8 cellular contexts compared by ENCODE assay signal in genomic region chr2:135742307-135742838, GRCh38. TPM values are rescaled to one million over a fixed set of nuclear protein-coding genes. Genes with fewer than 3 reads are reported as not detected.
DNase-seq lines count a peak whose midpoint lies in the region; ATAC-seq and TF ChIP-seq lines count a peak whose summit lies in the region.

No MANE protein-coding gene starts in this region.

- intact Hi-C loops in A673 (cut with micrococcal nuclease; ENCODE audit: unreplicated experiment): no loop called here

- H4K8ac ChIP-seq in mesendoderm (ENCODE audit: low read depth, low read length): no peak overlapping the region

- H3K27me3 Mint-ChIP-seq in WTC11 (ENCODE audit: low read depth): no peaks in the 10 kb centered on the region
- H3K27me3 Mint-ChIP-seq in effector memory CD8-positive, alpha-beta T cell: no peaks in the 10 kb centered on the region

- H2BK120ac ChIP-seq in mesendoderm (ENCODE audit: low read depth, low read length): no peak overlapping the region

- peak overlapping the region; percentile 66 for H3K4ac ChIP-seq in mesendoderm (ENCODE audit: low read depth, low read length)

- H3K27me3 ChIP-seq in A673 (replicated peaks; ENCODE audit: insufficient read depth, low read depth, low read length, poor library complexity): no peaks in the 10 kb centered on the region
- no peaks in the 10 kb centered on the region for H3K27me3 ChIP-seq in mesendoderm (ENCODE audit: insufficient read depth, low read length, poor library complexity)

- peaks cover 32% of the 10 kb centered on the region for H3K79me2 ChIP-seq in mesendoderm (ENCODE audit: control insufficient read depth, insufficient read depth, low read length)

- H3K56ac ChIP-seq in mesendoderm (ENCODE audit: low read length): peak overlapping the region; percentile 99

- no peak overlapping the region for H2BK15ac ChIP-seq in mesendoderm (replicated peaks; ENCODE audit: low read depth)

- H3K4me3 ChIP-seq in A673 (ENCODE audit: low read depth, low read length, poor library complexity, severe bottlenecking) (peak overlapping the region; percentile 97), GM12864 (ENCODE audit: low read depth, low read length) (peak overlapping the region; percentile 88), mesendoderm (ENCODE audit: low read length) (peak overlapping the region; percentile 99)

- H2BK5ac ChIP-seq in mesendoderm (ENCODE audit: low read length): no peak overlapping the region

- TF ChIP-seq CTCF in A673 (conservative IDR thresholded peaks at IDR 0.05; ENCODE audit: low read depth, low read length): no peak
- TF ChIP-seq CTCF in GM12864 (IDR thresholded peaks at IDR 0.05; ENCODE audit: low read depth, low read length, missing control alignments): no peak
- TF ChIP-seq CTCF in WTC11 (IDR thresholded peaks at IDR 0.05): no peak

- H3K36me3 ChIP-seq in A673 (ENCODE audit: insufficient read depth, low read length, poor library complexity, severe bottlenecking) (peaks cover 15% of the 10 kb centered on the region), mesendoderm (ENCODE audit: control insufficient read depth, insufficient read depth, low read length) (no peaks in the 10 kb centered on the region)

- no peak overlapping the region for H2AK5ac ChIP-seq in mesendoderm (ENCODE audit: low read length)

- no TSS peak for BruUV-seq in A673 (replicated peaks; lab: Mats Ljungman, UMichigan)

- POLR2A ChIA-PET in A673 (lab: Charles Lee; ENCODE audit: low non-redundant PET): no interaction called here
- POLR2A ChIA-PET in WTC11 (lab: Charles Lee): no interaction called here

- CTCF ChIA-PET in A673 (lab: Charles Lee): no interaction called here
- CTCF ChIA-PET in WTC11 (lab: Charles Lee): interaction anchor here (1.5 kb wide), 1 partner anchor 55 kb away, joined by 3 read pairs; no protein-coding TSS in a partner anchor

- no peaks in the 10 kb centered on the region for H3K9me3 Mint-ChIP-seq in WTC11
- peaks cover 0 to 2% of the 10 kb centered on the region in 2 donors for H3K9me3 Mint-ChIP-seq in effector memory CD8-positive, alpha-beta T cell

- peak overlapping the region; percentile 77 for H3K18ac ChIP-seq in mesendoderm (ENCODE audit: low read length)

- 0 out of 2 replicates have a peak, but pooled peaks cover 9% of the 10 kb centered on the region for H3K36me3 Mint-ChIP-seq in WTC11
- H3K36me3 Mint-ChIP-seq in effector memory CD8-positive, alpha-beta T cell (ENCODE audit: insufficient read depth): peaks cover 35% of the 10 kb centered on the region

- peaks cover 21% of the 10 kb centered on the region for H3K4me1 Mint-ChIP-seq in WTC11
- H3K4me1 Mint-ChIP-seq in effector memory CD8-positive, alpha-beta T cell (ENCODE audit: low read depth in 2 of 2): peaks cover 29 to 45% of the 10 kb centered on the region in 2 donors

- H4K5ac ChIP-seq in mesendoderm (ENCODE audit: low read length): no peak overlapping the region

- peak overlapping the region; percentile 99 for H3K27ac Mint-ChIP-seq in WTC11
- peak overlapping the region; percentile 97 to 98 for H3K27ac Mint-ChIP-seq in effector memory CD8-positive, alpha-beta T cell

- H3K9ac ChIP-seq in mesendoderm (ENCODE audit: low read length): peak overlapping the region; percentile 99

- H3K4me1 ChIP-seq in A673 (ENCODE audit: insufficient read depth, low read length, poor library complexity, severe bottlenecking) (peaks cover 17% of the 10 kb centered on the region), mesendoderm (ENCODE audit: control insufficient read depth, low read depth, low read length) (no peaks in the 10 kb centered on the region)

- H3K4me2 ChIP-seq in mesendoderm (ENCODE audit: low read length): peak overlapping the region; percentile 58

- ATAC-seq in HG02763 (IDR thresholded peaks at IDR 0.05; ENCODE audit: unreplicated experiment): peak; percentile 22
- ATAC-seq in WTC11: peak; percentile 1
- peak; percentile 18 for ATAC-seq in effector memory CD8-positive, alpha-beta T cell (replicated peaks)

- H3K23ac ChIP-seq in mesendoderm (ENCODE audit: low read length): no peak overlapping the region

- peak overlapping the region; percentile 96 for H3K4me3 Mint-ChIP-seq in WTC11
- H3K4me3 Mint-ChIP-seq in effector memory CD8-positive, alpha-beta T cell: peak overlapping the region; percentile 92 to 96

- H3K27ac ChIP-seq in A673 (ENCODE audit: low read depth, low read length, poor library complexity, severe bottlenecking) (peak overlapping the region; percentile 96), mesendoderm (ENCODE audit: low read depth, low read length) (peak overlapping the region; percentile 97)

- DNase-seq in A673 (ENCODE audit: low spot score): peak; percentile 59
- DNase-seq in GM12864 (ENCODE audit: low read depth): peak; percentile 24
- peak; percentile 70 for DNase-seq in NCI-H146 treated with DMSO at 0.1 percent for 48 hours (lab: John Stamatoyannopoulos, UW; ENCODE audit: unreplicated experiment)
- DNase-seq in WTC11 (ENCODE audit: low spot score): peak; percentile 48
- DNase-seq in effector memory CD8-positive, alpha-beta T cell: peak in 2 of 3 experiments; percentile 40 to 52
- DNase-seq in mesendoderm: peak; percentile 77
- DNase-seq in stromal cell of bone marrow (ENCODE audit: low read depth): peak; percentile 44

- no CpG with 5 or more reads among the region's 35 CpGs for WGBS in mesendoderm (ENCODE audit: extremely low coverage, insufficient coverage, low lambda C conversion rate)

- no peaks in the 10 kb centered on the region for H3K9me3 ChIP-seq in A673 (ENCODE audit: low read depth, low read length, poor library complexity, severe bottlenecking)

- peaks cover 11% of the 10 kb centered on the region for H3K79me1 ChIP-seq in mesendoderm (ENCODE audit: low read length)

TF ChIP-seq in WTC11, 78 proteins besides CTCF, POLR2A, EP300 and RAD21:
- TF ChIP-seq HMGXB4 (CRISPR knock-in tag; IDR thresholded peaks at IDR 0.05): peak; percentile 0; the same call in 1 of the 2 replicates
- no peak for TF ChIP-seq TCF7 (CRISPR knock-in tag; IDR thresholded peaks at IDR 0.05; ENCODE audit: low read depth)

RNA-seq across cellular contexts. Expression of gene UBXN4, which starts 0.7 kb away (rescaled TPM):
- total RNA-seq in A673 (2021): 117 and 123 TPM in 2 replicates
- total RNA-seq in WTC11 (2021): 64.3 to 73.9 TPM (median 68.1 TPM) in 3 replicates
- polyA plus RNA-seq in mesendoderm (2013, experiment 1 of 2): 47.1 TPM
- polyA plus RNA-seq in mesendoderm (2013, experiment 2 of 2): 47.9 TPM

Comparison
In these comparisons a context has a peak if more than half of its experiments do, and no peak if none do; other contexts are left out.
1. Peak in every context shown above with its lines: DNase-seq, ATAC-seq, H3K4me3 ChIP-seq and H3K27ac ChIP-seq.
2. DNase-seq: peak in every context shown above with its lines; median percentile 77 in mesendoderm; 70 in NCI-H146 treated with DMSO at 0.1 percent for 48 hours; 59 in A673; 48 in WTC11; 46 in effector memory CD8-positive, alpha-beta T cell; 44 in stromal cell of bone marrow; 24 in GM12864.